8 cellular contexts compared by ENCODE assay signal in the genomic region with DNA sequence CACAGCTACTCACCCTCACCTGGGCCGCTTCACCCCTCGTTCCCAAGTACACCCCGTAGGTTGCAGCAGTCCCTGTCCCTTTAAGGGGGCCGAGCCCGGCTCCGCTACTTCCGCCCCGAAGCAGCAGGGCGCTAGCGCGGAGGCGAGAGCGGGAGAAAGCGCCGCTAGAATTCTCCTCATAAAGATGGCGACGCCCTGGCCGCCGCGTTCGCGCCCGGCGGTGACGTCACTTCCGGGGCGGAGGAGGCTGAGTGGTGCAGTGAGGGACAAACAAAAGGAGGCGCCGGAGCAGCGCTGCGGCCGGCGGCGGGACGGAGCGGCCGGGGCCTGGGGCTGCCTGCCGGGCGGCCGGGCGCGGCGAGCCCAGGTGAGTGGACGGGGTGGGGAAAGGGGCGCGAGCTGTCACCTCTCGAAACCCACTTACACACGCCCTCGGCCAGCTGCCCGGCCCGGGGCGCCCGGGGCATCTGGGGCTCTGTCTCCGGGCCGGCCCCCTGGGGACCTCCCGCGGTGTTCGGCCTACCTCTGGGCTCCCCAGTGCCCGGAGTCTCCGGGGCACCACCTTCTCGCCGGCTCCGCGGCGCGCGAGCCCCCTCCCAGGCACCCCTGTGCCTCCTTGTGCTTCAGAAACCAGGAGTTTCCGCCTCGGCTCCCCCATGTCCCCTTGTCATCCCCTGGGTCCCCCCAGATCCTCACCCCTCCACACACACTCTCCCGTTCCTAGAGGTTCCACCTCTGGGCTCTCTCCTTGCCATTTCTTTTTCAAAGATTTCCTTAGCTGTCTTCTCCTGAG. TPM values are rescaled to one million over a fixed set of nuclear protein-coding genes. Genes with fewer than 3 reads are reported as not detected.
DNase-seq lines count a peak whose midpoint lies in the region; ATAC-seq lines count a peak whose summit lies in the region.

A gene (minus strand): TSS at position 67 of the 793 bp plus-strand sequence. CDS start 36,545 bp downstream, outside the sequence.
A gene (plus strand): TSS at position 250 of the 793 bp plus-strand sequence. CDS start 25,032 bp downstream, outside the sequence.

- peaks cover 3% of the 10 kb centered on the region; the same call in 1 of the 2 replicates for H3K4me1 ChIP-seq in HAP-1

- in situ Hi-C loops in G401 (cut with HindIII; ENCODE audit: low sequenced_read_pairs) (no loop called here), HAP-1 (cut with MboI; ENCODE audit: low sequenced_read_pairs) (no loop called here)

- no peaks in the 10 kb centered on the region for H3K36me3 Mint-ChIP-seq in natural killer cell treated with Interleukin-12 subunit alpha and Interleukin-12 subunit beta and Interleukin-15 and Interleukin-18, amount 100 ng/mL, for 72 hours

- H3K27me3 Mint-ChIP-seq in natural killer cell treated with Interleukin-12 subunit alpha and Interleukin-12 subunit beta and Interleukin-15 and Interleukin-18, amount 100 ng/mL, for 72 hours: no peaks in the 10 kb centered on the region

- no peaks in the 10 kb centered on the region for H3K9me3 Mint-ChIP-seq in natural killer cell treated with Interleukin-12 subunit alpha and Interleukin-12 subunit beta and Interleukin-15 and Interleukin-18, amount 100 ng/mL, for 72 hours

- H3K4me3 Mint-ChIP-seq in natural killer cell treated with Interleukin-12 subunit alpha and Interleukin-12 subunit beta and Interleukin-15 and Interleukin-18, amount 100 ng/mL, for 72 hours: peak within 1 kb of the TSS; percentile 99

- H3K9me3 ChIP-seq in HAP-1: no peaks in the 10 kb centered on the region
- H3K9me3 ChIP-seq in MG63: no peaks in the 10 kb centered on the region

- H3K27ac Mint-ChIP-seq in natural killer cell treated with Interleukin-12 subunit alpha and Interleukin-12 subunit beta and Interleukin-15 and Interleukin-18, amount 100 ng/mL, for 72 hours: peak within 1 kb of the TSS; percentile 89 to 97

- peak; percentile 95 to 97 for ATAC-seq in natural killer cell treated with Interleukin-12 subunit alpha and Interleukin-12 subunit beta and Interleukin-15 and Interleukin-18, amount 100 ng/mL, for 72 hours

- H3K4me3 ChIP-seq in HAP-1 (peak within 1 kb of the TSS; percentile 69), MG63 (peak within 1 kb of the TSS; percentile 86)

- H3K27me3 ChIP-seq in HAP-1 (ENCODE audit: low read depth) (no peaks in the 10 kb centered on the region), MG63 (no peaks in the 10 kb centered on the region)

- H3K4me1 Mint-ChIP-seq in natural killer cell treated with Interleukin-12 subunit alpha and Interleukin-12 subunit beta and Interleukin-15 and Interleukin-18, amount 100 ng/mL, for 72 hours (ENCODE audit: low read depth in 2 of 2): peaks cover 36 to 47% of the 10 kb centered on the region in 2 donors

- peaks cover 11% of the 10 kb centered on the region; the same call in 1 of the 2 replicates for H3K36me3 ChIP-seq in HAP-1 (replicated peaks)
- peaks cover 11% of the 10 kb centered on the region for H3K36me3 ChIP-seq in MG63

- DNase-seq in G401 (ENCODE audit: low spot score) (peak; percentile 97), HAP-1 (ENCODE audit: low spot score in 2 of 2) (peak; percentile 94 to 98), MG63 (peak; percentile 97), SHP77 (lab: John Stamatoyannopoulos, UW) (peak; percentile 95), fibroblast of peridontal ligament (ENCODE audit: extremely low read depth) (peak; percentile 91)
- peak; percentile 98 for DNase-seq in activated effector memory CD4-positive, alpha-beta T cell treated with Interleukin-2 at 50 U/mL for 16 hours
- peak; percentile 98 for DNase-seq in natural killer cell treated with Interleukin-12 subunit alpha and Interleukin-12 subunit beta and Interleukin-15 and Interleukin-18, amount 100 ng/mL, for 72 hours (ENCODE audit: low spot score)
- peak; percentile 98 for DNase-seq in stimulated activated naive CD4-positive, alpha-beta T cell treated with Interleukin-2 at 50 U/mL for 16 hours (lab: John Stamatoyannopoulos, UW)

RNA-seq across cellular contexts. Expression of the first gene that starts in this region (rescaled TPM):
- total RNA-seq in G401 (2014; rRNA removed; shearing (Covaris generic)): 10.5 and 14.8 TPM in 2 replicates
- total RNA-seq in MG63 (2014; rRNA removed; shearing (Covaris generic); ENCODE audit: low replicate concordance): 9.6 and 17.8 TPM in 2 replicates
- 10 to 100 TPM in 1 of 2 donors, 1 to 10 TPM in 1; 6.7 to 19.9 TPM for total RNA-seq in natural killer cell treated with Interleukin-12 subunit alpha and Interleukin-12 subunit beta and Interleukin-15 and Interleukin-18, amount 100 ng/mL, for 72 hours

RNA-seq across cellular contexts. Expression of the second gene that starts in this region (rescaled TPM):
- total RNA-seq in G401 (2014; rRNA removed; shearing (Covaris generic)): 19.6 and 38.7 TPM in 2 replicates
- 13.8 and 19.1 TPM in 2 replicates for total RNA-seq in MG63 (2014; rRNA removed; shearing (Covaris generic); ENCODE audit: low replicate concordance)
- 10 to 100 TPM; 25.6 to 28.2 TPM for total RNA-seq in natural killer cell treated with Interleukin-12 subunit alpha and Interleukin-12 subunit beta and Interleukin-15 and Interleukin-18, amount 100 ng/mL, for 72 hours

Comparison
In these comparisons a context has a peak if more than half of its experiments do, and no peak if none do; other contexts are left out.
1. Peak in every context shown above with its lines: DNase-seq, ATAC-seq and H3K4me3 ChIP-seq.